9 cellular contexts compared by ENCODE assay signal in genomic region chr16:81094771-81095251, GRCh38. TPM values are rescaled to one million over a fixed set of nuclear protein-coding genes. Genes with fewer than 3 reads are reported as not detected.
DNase-seq lines count a peak whose midpoint lies in the region; ATAC-seq and TF ChIP-seq lines count a peak whose summit lies in the region.
"Had no signal": no experiment of that assay in that cellular context is flagged by ENCODE, and none has a peak within 500 bp of the region (broad histone marks: within the 10 kb centered on the region; RNA-seq: fewer than 3 reads in every experiment).

No MANE protein-coding gene starts in this region.

- H3K4me3 Mint-ChIP-seq in activated naive CD8-positive, alpha-beta T cell treated with anti-CD3 and anti-CD28 coated beads, Interleukin-2, amount 10 ng/mL, durations not matched to agents 7 days and 5 days: peak overlapping the region; percentile 76

- ATAC-seq in heart right ventricle (no peak), upper lobe of right lung (no peak)
- ATAC-seq in activated naive CD8-positive, alpha-beta T cell treated with anti-CD3 and anti-CD28 coated beads, Interleukin-2, amount 10 ng/mL, durations not matched to agents 7 days and 5 days (ENCODE audit: low read depth): no peak

- H3K27me3 ChIP-seq in heart right ventricle (no peaks in the 10 kb centered on the region), upper lobe of right lung (no peaks in the 10 kb centered on the region)

- no peak for DNase-seq in heart right ventricle
- no peak for DNase-seq in cardiac septum (ENCODE audit: low spot score)
- no peak for DNase-seq in activated naive CD8-positive, alpha-beta T cell treated with anti-CD3 and anti-CD28 coated beads, Interleukin-2, amount 10 ng/mL, durations not matched to agents 7 days and 5 days
- peak; percentile 12 for DNase-seq in kidney glomerular epithelial cell (lab: John Stamatoyannopoulos, UW)
- no peak for DNase-seq in upper lobe of right lung
- DNase-seq in islet precursor cell: no peak
- DNase-seq in 8988T: no peak
- DNase-seq in NCI-H345 (lab: John Stamatoyannopoulos, UW): no peak
- DNase-seq: activated CD4-positive, CD25-positive, alpha-beta regulatory T cell treated with anti-CD3 and anti-CD28 coated beads, Interleukin-2, amount 50 U/mL, for 72 hours had no signal

- H3K9me3 ChIP-seq in heart right ventricle (no peaks in the 10 kb centered on the region), upper lobe of right lung (no peaks in the 10 kb centered on the region)

- peaks cover 4% of the 10 kb centered on the region for H3K4me1 Mint-ChIP-seq in activated naive CD8-positive, alpha-beta T cell treated with anti-CD3 and anti-CD28 coated beads, Interleukin-2, amount 10 ng/mL, durations not matched to agents 7 days and 5 days

- H3K27ac ChIP-seq in heart right ventricle (no peak overlapping the region), upper lobe of right lung (no peak overlapping the region)

- peak overlapping the region in 7 of 10 donors; percentile 74 to 99 (median 93) for H3K4me3 ChIP-seq in heart right ventricle
- peak overlapping the region; percentile 74 for H3K4me3 ChIP-seq in upper lobe of right lung

- H3K36me3 ChIP-seq in heart right ventricle (peaks cover 0 to 12% (median 0%) of the 10 kb centered on the region in 9 donors), upper lobe of right lung (no peaks in the 10 kb centered on the region)

- no peaks in the 10 kb centered on the region for H3K36me3 Mint-ChIP-seq in activated naive CD8-positive, alpha-beta T cell treated with anti-CD3 and anti-CD28 coated beads, Interleukin-2, amount 10 ng/mL, durations not matched to agents 7 days and 5 days

- peaks cover 0 to 12% (median 5%) of the 10 kb centered on the region in 9 donors for H3K4me1 ChIP-seq in heart right ventricle
- H3K4me1 ChIP-seq in upper lobe of right lung: no peaks in the 10 kb centered on the region

- H3K27ac Mint-ChIP-seq in activated naive CD8-positive, alpha-beta T cell treated with anti-CD3 and anti-CD28 coated beads, Interleukin-2, amount 10 ng/mL, durations not matched to agents 7 days and 5 days: no peak overlapping the region

- H3K9me3 Mint-ChIP-seq in activated naive CD8-positive, alpha-beta T cell treated with anti-CD3 and anti-CD28 coated beads, Interleukin-2, amount 10 ng/mL, durations not matched to agents 7 days and 5 days: peaks cover 1% of the 10 kb centered on the region

- TF ChIP-seq CTCF in heart right ventricle (IDR thresholded peaks at IDR 0.05): no peak
- no peak for TF ChIP-seq CTCF in upper lobe of right lung (IDR thresholded peaks at IDR 0.05)

- intact Hi-C loops in heart right ventricle (cut with DNase I) (loop anchor here in 1 of 10 donors (5.0 kb wide), 1 partner anchor 58 kb away; the partner anchor contains the start of gene ATMIN), cardiac septum (cut with DNase I) (loop anchor here (5.0 to 10.0 kb wide), 3 partner anchors 58 to 220 kb away; partner anchors contain the start of genes ATMIN and GAN), upper lobe of right lung (cut with DNase I) (no loop called here)

- POLR2A ChIA-PET in activated naive CD8-positive, alpha-beta T cell treated with anti-CD3 and anti-CD28 coated beads, Interleukin-2, amount 10 ng/mL, durations not matched to agents 7 days and 5 days (lab: Charles Lee): interaction anchor here (0.7 to 1.0 kb wide), 2 partner anchors 52 to 220 kb away, joined by 3 read pairs; no protein-coding TSS in a partner anchor

- H3K27me3 Mint-ChIP-seq in activated naive CD8-positive, alpha-beta T cell treated with anti-CD3 and anti-CD28 coated beads, Interleukin-2, amount 10 ng/mL, durations not matched to agents 7 days and 5 days: no peaks in the 10 kb centered on the region

- WGBS in heart right ventricle, 2 donors: 78 to 79% methylated on average over 21 of the region's 21 CpGs

RNA-seq across cellular contexts. Expression of gene GCSH, which starts 1.4 kb away (rescaled TPM):
- total RNA-seq in heart right ventricle (10 to 100 TPM; 31.2 to 53.4 (median 44.2) TPM), cardiac septum (35.2 TPM), upper lobe of right lung (17.0 TPM)
- 10 to 100 TPM; 26.8 to 42.5 TPM for polyA plus RNA-seq in heart right ventricle
- 1 to 10 TPM; 8.4 to 8.6 TPM for total RNA-seq in activated naive CD8-positive, alpha-beta T cell treated with anti-CD3 and anti-CD28 coated beads, Interleukin-2, amount 10 ng/mL, durations not matched to agents 7 days and 5 days

RNA-seq across cellular contexts. Expression of gene C16orf46, which starts 17.8 kb away (rescaled TPM):
- total RNA-seq in heart right ventricle: 1 to 10 TPM in 1 of 10 donors, under 1 TPM in 7, not detected in 2; 0.19 to 2.0 (median 0.47) TPM
- under 1 TPM in 1 of 2 donors, not detected in 1; 0.78 TPM for polyA plus RNA-seq in heart right ventricle
- 1.5 TPM for total RNA-seq in cardiac septum
- under 1 TPM; 0.53 to 0.65 TPM for total RNA-seq in activated naive CD8-positive, alpha-beta T cell treated with anti-CD3 and anti-CD28 coated beads, Interleukin-2, amount 10 ng/mL, durations not matched to agents 7 days and 5 days
- total RNA-seq in upper lobe of right lung: 1.5 TPM

RNA-seq across cellular contexts. Expression of gene ATMIN, which starts 59.2 kb away (rescaled TPM):
- 10 to 100 TPM; 22.3 to 32.0 (median 29.9) TPM for total RNA-seq in heart right ventricle
- polyA plus RNA-seq in heart right ventricle: 10 to 100 TPM in 1 of 2 donors, 1 to 10 TPM in 1; 7.4 to 15.5 TPM
- 26.0 TPM for total RNA-seq in cardiac septum
- total RNA-seq in activated naive CD8-positive, alpha-beta T cell treated with anti-CD3 and anti-CD28 coated beads, Interleukin-2, amount 10 ng/mL, durations not matched to agents 7 days and 5 days: 10 to 100 TPM; 28.3 to 29.3 TPM
- 33.5 TPM for total RNA-seq in upper lobe of right lung
